In the genomic region with DNA sequence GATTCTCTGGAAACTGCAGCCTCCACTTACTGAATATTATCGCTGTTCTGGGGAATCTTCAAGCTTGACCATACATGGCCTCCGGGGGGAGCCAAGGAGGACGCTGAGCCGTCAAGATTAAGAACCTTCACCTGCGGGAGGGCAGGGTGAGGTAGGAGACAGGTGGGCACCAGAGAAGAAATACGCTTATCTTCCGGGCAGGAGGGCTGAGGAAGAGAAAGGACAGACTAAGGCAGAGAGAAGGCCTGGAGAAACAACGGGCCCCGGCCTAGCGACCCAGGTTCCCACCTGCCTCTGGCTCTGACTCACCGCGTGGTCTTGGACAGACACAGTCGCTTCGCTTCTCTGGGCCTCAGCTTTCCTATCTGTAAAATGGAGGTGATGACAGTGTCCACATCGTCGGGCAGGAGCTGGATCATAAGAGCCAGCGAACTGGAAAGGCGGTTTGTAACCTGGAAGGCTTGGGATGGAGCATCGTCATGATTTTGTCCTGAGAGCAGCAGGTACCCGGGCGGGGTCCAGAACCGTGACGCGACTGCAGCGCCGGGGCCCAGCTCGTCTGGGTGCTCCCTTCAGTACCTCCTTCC, we compare ENCODE assay signal across 8 cellular contexts. TPM values are rescaled to one million over a fixed set of nuclear protein-coding genes. Genes with fewer than 3 reads are reported as not detected.
A peak's percentile ranks its signal among the peaks of the same experiment; 100 is the strongest.
DNase-seq lines count a peak whose midpoint lies in the region; ATAC-seq and TF ChIP-seq lines count a peak whose summit lies in the region.

No MANE protein-coding gene starts in this region.

- H3K27me3 ChIP-seq in muscle layer of colon (ENCODE audit: control insufficient read depth in 1 of 2, insufficient read depth in 2 of 2, low read length in 2 of 2) (no peaks in the 10 kb centered on the region), suprapubic skin (no peaks in the 10 kb centered on the region)

- H3K36me3 ChIP-seq in muscle layer of colon (ENCODE audit: insufficient read depth, low read length) (peaks cover 44% of the 10 kb centered on the region), suprapubic skin (peaks cover 51% of the 10 kb centered on the region)

- H3K27ac ChIP-seq in muscle layer of colon (ENCODE audit: low read depth, low read length): peak overlapping the region; percentile 75
- peak overlapping the region; percentile 57 for H3K27ac ChIP-seq in suprapubic skin

- TF ChIP-seq EP300 in suprapubic skin (IDR thresholded peaks at IDR 0.05): no peak

- TF ChIP-seq POLR2A in suprapubic skin (IDR thresholded peaks at IDR 0.05): no peak

- POLR2A ChIA-PET in GM10248 (lab: Yijun Ruan, JAX): interaction anchor here (0.7 to 1.4 kb wide), 2 partner anchors 13 to 57 kb away, joined by 4 read pairs; a partner anchor contains a TSS

- H3K4me1 ChIP-seq in muscle layer of colon (ENCODE audit: insufficient read depth, low read length) (peaks cover 19% of the 10 kb centered on the region), suprapubic skin (peaks cover 26% of the 10 kb centered on the region)

- peak; percentile 47 for DNase-seq in 8988T
- peak; percentile 75 for DNase-seq in GM10248 (ENCODE audit: extremely low spot score)
- DNase-seq in NCI-H1105 treated with DMSO at 0.1 percent for 48 hours (lab: John Stamatoyannopoulos, UW): peak; percentile 46
- DNase-seq in activated CD4-positive, alpha-beta T cell treated with anti-CD3 and anti-CD28 coated beads for 48 hours: peak; percentile 66
- peak; percentile 16 for DNase-seq in effector CD4-positive, alpha-beta T cell
- DNase-seq in suprapubic skin (ENCODE audit: low spot score in 2 of 2): no peak

- peak; percentile 27 for ATAC-seq in HG02623 (IDR thresholded peaks at IDR 0.05; ENCODE audit: unreplicated experiment)

- TF ChIP-seq CTCF in GM10248 (IDR thresholded peaks at IDR 0.05; ENCODE audit: control extremely low read depth, extremely low read depth, low read depth, missing control alignments) (peak; percentile 78), suprapubic skin (IDR thresholded peaks at IDR 0.05) (no peak)

- H3K9me3 ChIP-seq in muscle layer of colon (ENCODE audit: low read length) (no peaks in the 10 kb centered on the region), suprapubic skin (no peaks in the 10 kb centered on the region)

- 6% methylated on average over 16 of the region's 27 CpGs for WGBS in suprapubic skin

- CTCF ChIA-PET in GM10248 (lab: Yijun Ruan, JAX): interaction anchor here (1.0 to 5.8 kb wide), 17 partner anchors 10 to 636 kb away, joined by 3 to 70 read pairs (median 4); a partner anchor contains a TSS

- peak overlapping the region; percentile 69 for H3K9ac ChIP-seq in muscle layer of colon (ENCODE audit: low read length)

- H3K4me3 ChIP-seq in muscle layer of colon (ENCODE audit: low read depth in 1 of 2, low read length in 2 of 2) (peak overlapping the region; percentile 89 to 92), suprapubic skin (peak overlapping the region; percentile 70)

RNA-seq across cellular contexts. Expression of a gene that starts 0.7 kb away (rescaled TPM):
- 10 to 100 TPM; 27.4 to 38.7 (median 30.7) TPM for total RNA-seq in suprapubic skin

RNA-seq across cellular contexts. Expression of a gene that starts 0.7 kb away (rescaled TPM):
- total RNA-seq in suprapubic skin: 10 to 100 TPM; 30.3 to 72.8 (median 39.2) TPM

RNA-seq across cellular contexts. Expression of a gene that starts 13.0 kb away (rescaled TPM):
- 10 to 100 TPM; 19.0 to 42.6 (median 23.2) TPM for total RNA-seq in suprapubic skin

RNA-seq across cellular contexts. Expression of a gene that starts 13.1 kb away (rescaled TPM):
- total RNA-seq in suprapubic skin: 10 to 100 TPM; 20.7 to 43.4 (median 21.9) TPM

RNA-seq across cellular contexts. Expression of a gene that starts 51.1 kb away (rescaled TPM):
- 1 to 10 TPM in 3 of 4 donors, under 1 TPM in 1; 0.55 to 2.5 (median 1.5) TPM for total RNA-seq in suprapubic skin

Comparison
In these comparisons a context has a peak if more than half of its experiments do, and no peak if none do; other contexts are left out.
1. DNase-seq: peak in 8988T (single experiment), GM10248 (single experiment), NCI-H1105 treated with DMSO at 0.1 percent for 48 hours (single experiment), activated CD4-positive, alpha-beta T cell treated with anti-CD3 and anti-CD28 coated beads for 48 hours (single experiment) and effector CD4-positive, alpha-beta T cell (single experiment); none in suprapubic skin (0 of 2).